ENCODE assay signal across 37 cellular contexts in genomic region chr15:45407786-45408185, GRCh38.
"Had no signal": no experiment of that assay in that cellular context is flagged by ENCODE, and none has a peak within 500 bp of the region (broad histone marks: within the 10 kb centered on the region; RNA-seq: fewer than 3 reads in every experiment).

No MANE protein-coding gene starts in this region.

- H3K36me3 ChIP-seq: breast epithelium had no signal

- H3K27me3 ChIP-seq: adrenal gland, body of pancreas, brain microvascular endothelial cell, breast epithelium had no signal

- H3K9me3 ChIP-seq: adrenal gland, body of pancreas, breast epithelium had no signal

- ATAC-seq: activated CD8-positive, alpha-beta T cell treated with anti-CD3 and anti-CD28 coated beads for 36 hours; activated naive CD4-positive, alpha-beta T cell treated with anti-CD3 and anti-CD28 coated beads, Interleukin-2, amount 50 U/mL, for 72 hours; activated T-cell treated with anti-CD3 and anti-CD28 coated beads, Interleukin-2, amount 50 U/mL, for 4 hours; activated T-cell treated with anti-CD3 and anti-CD28 coated beads, Interleukin-2, amount 50 U/mL, for 72 hours; activated T-helper 17 cell treated with anti-CD3 and anti-CD28 coated beads, Interleukin-2, amount 50 U/mL, for 72 hours; body of pancreas had no signal

- H3K27ac Mint-ChIP-seq: activated B cell treated with CpG ODN at 0.5 μM for 24 hours; activated CD4-positive, alpha-beta memory T cell treated with anti-CD3 and anti-CD28 coated beads for 36 hours; activated CD4-positive, alpha-beta T cell treated with anti-CD3 and anti-CD28 coated beads, Interleukin-2, amount 10 ng/mL, durations not matched to agents 24 days and 14 days; activated CD8-positive, alpha-beta T cell treated with anti-CD3 and anti-CD28 coated beads for 36 hours; activated naive CD4-positive, alpha-beta T cell treated with anti-CD3 and anti-CD28 coated beads, Interleukin-2, amount 50 U/mL, for 72 hours; activated naive CD8-positive, alpha-beta T cell treated with anti-CD3 and anti-CD28 coated beads for 36 hours; activated T-helper 1 cell treated with anti-CD3 and anti-CD28 coated beads, Interleukin-12 subunit alpha, Interleukin-12 subunit beta, Interleukin-2, Interleukin-4 antibody, amounts not matched to agents 30 ng/mL and 10 ng/mL and 1 ng/mL, durations not matched to agents 14 hours and 24 hours and 36 hours; activated T-helper 17 cell treated with anti-CD3 and anti-CD28 coated beads, Interleukin-2, amount 50 U/mL, for 72 hours; T-helper 1 cell treated with Interleukin-12 subunit alpha and Interleukin-12 subunit beta and Interleukin-4 antibody, amounts not matched to agents 30 μg/mL and 1 μg/mL, for 36 hours; T-helper 2 cell treated with Interferon-gamma antibody and Interleukin-4, amounts not matched to agents 5 μg/mL and 100 μg/mL, for 36 hours had no signal

- FAIRE-seq: astrocyte, TTC549 had no signal

- DNase-seq: activated B cell treated with CpG ODN at 0.5 μM for 24 hours; activated CD4-positive, alpha-beta memory T cell treated with anti-CD3 and anti-CD28 coated beads for 36 hours; activated CD4-positive, alpha-beta T cell treated with anti-CD3 and anti-CD28 coated beads for 4 hours; activated CD4-positive, alpha-beta T cell treated with anti-CD3 and anti-CD28 coated beads, Interleukin-2, amount 10 ng/mL, durations not matched to agents 24 days and 14 days; activated CD4-positive, alpha-beta T cell treated with anti-CD3 and anti-CD28 coated beads, Interleukin-2, amount 50 U/mL, for 1 hour; activated CD4-positive, alpha-beta T cell treated with anti-CD3 and anti-CD28 coated beads, Interleukin-2, amount 50 U/mL, for 4 hours; activated CD4-positive, CD25-positive, alpha-beta regulatory T cell treated with anti-CD3 and anti-CD28 coated beads, Interleukin-2, amount 50 U/mL, for 72 hours; activated CD8-positive, alpha-beta memory T cell treated with anti-CD3 and anti-CD28 coated beads, Interleukin-2, amount 50 U/mL, for 4 hours; activated CD8-positive, alpha-beta T cell treated with anti-CD3 and anti-CD28 coated beads for 36 hours; activated effector memory CD4-positive, alpha-beta T cell treated with anti-CD3 and anti-CD28 coated beads, Interleukin-2, amount 50 U/mL, for 16 hours; activated gamma-delta T cell treated with Interleukin-2 at 50 U/mL for 16 hours; activated naive CD4-positive, alpha-beta T cell treated with anti-CD3 and anti-CD28 coated beads, Interleukin-2, amount 50 U/mL, for 16 hours; activated naive CD4-positive, alpha-beta T cell treated with Interleukin-2 at 50 U/mL for 16 hours; activated naive CD8-positive, alpha-beta T cell treated with anti-CD3 and anti-CD28 coated beads for 36 hours; activated T-cell treated with anti-CD3 and anti-CD28 coated beads for 4 hours; activated T-cell treated with anti-CD3 and anti-CD28 coated beads, Interleukin-2, amount 50 U/mL, for 1 hour; activated T-cell treated with anti-CD3 and anti-CD28 coated beads, Interleukin-2, amount 50 U/mL, for 4 hours; activated T-cell treated with anti-CD3 and anti-CD28 coated beads, Interleukin-2, amount 50 U/mL, for 72 hours; adrenal gland; amniotic stem cell; aorta; body of pancreas; brain microvascular endothelial cell; central memory CD4-positive, alpha-beta T cell; cerebellar nuclear complex; T-helper 1 cell; T-helper 2 cell; T-helper 9 cell had no signal

- H3K4me3 ChIP-seq: adrenal gland, body of pancreas, breast epithelium had no signal

- H3K27me3 Mint-ChIP-seq: activated B cell treated with CpG ODN at 0.5 μM for 24 hours; activated CD4-positive, alpha-beta memory T cell treated with anti-CD3 and anti-CD28 coated beads for 36 hours; activated CD4-positive, alpha-beta T cell treated with anti-CD3 and anti-CD28 coated beads, Interleukin-2, amount 10 ng/mL, durations not matched to agents 24 days and 14 days; activated CD8-positive, alpha-beta T cell treated with anti-CD3 and anti-CD28 coated beads for 36 hours; activated naive CD8-positive, alpha-beta T cell treated with anti-CD3 and anti-CD28 coated beads for 36 hours; activated T-helper 17 cell treated with anti-CD3 and anti-CD28 coated beads, Interleukin-2, amount 50 U/mL, for 72 hours had no signal

- H3K4me3 Mint-ChIP-seq: activated B cell treated with CpG ODN at 0.5 μM for 24 hours; activated CD4-positive, alpha-beta memory T cell treated with anti-CD3 and anti-CD28 coated beads for 36 hours; activated CD4-positive, alpha-beta T cell treated with anti-CD3 and anti-CD28 coated beads, Interleukin-2, amount 10 ng/mL, durations not matched to agents 24 days and 14 days; activated CD8-positive, alpha-beta T cell treated with anti-CD3 and anti-CD28 coated beads for 36 hours; activated naive CD8-positive, alpha-beta T cell treated with anti-CD3 and anti-CD28 coated beads for 36 hours; activated T-cell treated with anti-CD3 and anti-CD28 coated beads, Interleukin-2, amount 50 U/mL, for 4 hours; activated T-cell treated with anti-CD3 and anti-CD28 coated beads, Interleukin-2, amount 50 U/mL, for 72 hours; activated T-helper 1 cell treated with anti-CD3 and anti-CD28 coated beads, Interleukin-12 subunit alpha, Interleukin-12 subunit beta, Interleukin-2, Interleukin-4 antibody, amounts not matched to agents 30 ng/mL and 10 ng/mL and 1 ng/mL, durations not matched to agents 14 hours and 24 hours and 36 hours; activated T-helper 17 cell treated with anti-CD3 and anti-CD28 coated beads, Interleukin-2, amount 50 U/mL, for 72 hours; T-helper 1 cell treated with Interleukin-12 subunit alpha and Interleukin-12 subunit beta and Interleukin-4 antibody, amounts not matched to agents 30 μg/mL and 1 μg/mL, for 36 hours; T-helper 2 cell treated with Interferon-gamma antibody and Interleukin-4, amounts not matched to agents 5 μg/mL and 100 μg/mL, for 36 hours had no signal

- H3K9me3 Mint-ChIP-seq: activated B cell treated with CpG ODN at 0.5 μM for 24 hours; activated CD4-positive, alpha-beta memory T cell treated with anti-CD3 and anti-CD28 coated beads for 36 hours; activated CD4-positive, alpha-beta T cell treated with anti-CD3 and anti-CD28 coated beads, Interleukin-2, amount 10 ng/mL, durations not matched to agents 24 days and 14 days; activated CD8-positive, alpha-beta T cell treated with anti-CD3 and anti-CD28 coated beads for 36 hours; activated naive CD4-positive, alpha-beta T cell treated with anti-CD3 and anti-CD28 coated beads, Interleukin-2, amount 50 U/mL, for 72 hours; activated naive CD8-positive, alpha-beta T cell treated with anti-CD3 and anti-CD28 coated beads for 36 hours; activated T-cell treated with anti-CD3 and anti-CD28 coated beads, Interleukin-2, amount 50 U/mL, for 4 hours; activated T-cell treated with anti-CD3 and anti-CD28 coated beads, Interleukin-2, amount 50 U/mL, for 72 hours; activated T-helper 1 cell treated with anti-CD3 and anti-CD28 coated beads, Interleukin-12 subunit alpha, Interleukin-12 subunit beta, Interleukin-2, Interleukin-4 antibody, amounts not matched to agents 30 ng/mL and 10 ng/mL and 1 ng/mL, durations not matched to agents 14 hours and 24 hours and 36 hours; activated T-helper 17 cell treated with anti-CD3 and anti-CD28 coated beads, Interleukin-2, amount 50 U/mL, for 72 hours; T-helper 1 cell treated with Interleukin-12 subunit alpha and Interleukin-12 subunit beta and Interleukin-4 antibody, amounts not matched to agents 30 μg/mL and 1 μg/mL, for 36 hours; T-helper 2 cell treated with Interferon-gamma antibody and Interleukin-4, amounts not matched to agents 5 μg/mL and 100 μg/mL, for 36 hours had no signal

- H3K27ac ChIP-seq: adrenal gland, body of pancreas, brain microvascular endothelial cell, breast epithelium, VCaP had no signal
